Comparison of ENCODE assay signal across 11 cellular contexts in genomic region chr7:30468791-30469190, GRCh38. TPM values are rescaled to one million over a fixed set of nuclear protein-coding genes. Genes with fewer than 3 reads are reported as not detected.
DNase-seq lines count a peak whose midpoint lies in the region; ATAC-seq and TF ChIP-seq lines count a peak whose summit lies in the region.
"Had no signal": no experiment of that assay in that cellular context is flagged by ENCODE, and none has a peak within 500 bp of the region (broad histone marks: within the 10 kb centered on the region; RNA-seq: fewer than 3 reads in every experiment).

No MANE protein-coding gene starts in this region.

- H3K9ac ChIP-seq in muscle layer of colon (ENCODE audit: low read length) = peak overlapping the region; percentile 17

- no peak for TF ChIP-seq CTCF in upper lobe of left lung (IDR thresholded peaks at IDR 0.05)
- TF ChIP-seq CTCF in lower leg skin (IDR thresholded peaks at IDR 0.05) = no peak

- no peaks in the 10 kb centered on the region for H3K27me3 ChIP-seq in muscle layer of colon (ENCODE audit: control insufficient read depth in 1 of 2, insufficient read depth in 2 of 2, low read length in 2 of 2)
- no peaks in the 10 kb centered on the region for H3K27me3 ChIP-seq in upper lobe of left lung

- peak overlapping the region in 1 of 2 donors; percentile 10 for H3K4me3 ChIP-seq in muscle layer of colon (ENCODE audit: low read depth in 1 of 2, low read length in 2 of 2)
- no peak overlapping the region for H3K4me3 ChIP-seq in upper lobe of left lung
- no peak overlapping the region for H3K4me3 ChIP-seq in lower leg skin (ENCODE audit: low read depth, poor library complexity, severe bottlenecking)

- no peaks in the 10 kb centered on the region for H3K36me3 ChIP-seq in muscle layer of colon (ENCODE audit: insufficient read depth, low read length)
- no peaks in the 10 kb centered on the region for H3K36me3 ChIP-seq in upper lobe of left lung

- H3K4me1 ChIP-seq in muscle layer of colon (ENCODE audit: insufficient read depth, low read length) = peaks cover 62% of the 10 kb centered on the region
- peaks cover 89 to 99% (median 94%) of the 10 kb centered on the region in 4 donors for H3K4me1 ChIP-seq in upper lobe of left lung

- DNase-seq in DMS79 treated with DMSO at 0.1 percent for 48 hours (lab: John Stamatoyannopoulos, UW) (peak; percentile 72), DMS79 (lab: John Stamatoyannopoulos, UW) (no peak), upper lobe of left lung (no peak), pons (ENCODE audit: low spot score) (no peak), lower leg skin (ENCODE audit: low spot score in 2 of 2) (no peak)
- no peak for DNase-seq in activated naive CD4-positive, alpha-beta T cell treated with Interleukin-2 at 50 U/mL for 16 hours
- DNase-seq: 8988T, cerebellar nuclear complex, midbrain had no signal

- TF ChIP-seq POLR2A in upper lobe of left lung (IDR thresholded peaks at IDR 0.05) (no peak), lower leg skin (IDR thresholded peaks at IDR 0.05) (no peak)

- H3K9me3 ChIP-seq in muscle layer of colon (ENCODE audit: low read length) (no peaks in the 10 kb centered on the region), upper lobe of left lung (no peaks in the 10 kb centered on the region)

- WGBS in upper lobe of left lung, 2 donors = 47 to 54% methylated on average over 4 of the region's 4 CpGs
- WGBS in lower leg skin, 2 donors = 40 to 43% methylated on average over 4 of the region's 4 CpGs

- TF ChIP-seq EP300 in upper lobe of left lung (IDR thresholded peaks at IDR 0.05) = no peak

- intact Hi-C loops in lower leg skin (cut with DNase I; ENCODE audit: low total_unique reads) = no loop called here

- ATAC-seq in esophagus mucosa (peak; percentile 42), upper lobe of left lung (ENCODE audit: low FRiP score in 2 of 2) (no peak)

- peak overlapping the region; percentile 37 for H3K27ac ChIP-seq in muscle layer of colon (ENCODE audit: low read depth, low read length)
- peak overlapping the region; percentile 83 to 94 (median 84) for H3K27ac ChIP-seq in upper lobe of left lung

RNA-seq across cellular contexts. Expression of gene NOD1, which starts 9.8 kb away (rescaled TPM):
- 6.6 TPM for total RNA-seq in esophagus mucosa
- 10 to 100 TPM; 24.7 to 71.2 (median 38.0) TPM for total RNA-seq in upper lobe of left lung
- 10 to 100 TPM in 3 of 4 donors, 1 to 10 TPM in 1; 5.1 to 14.5 (median 10.9) TPM for total RNA-seq in lower leg skin

RNA-seq across cellular contexts. Expression of gene GGCT, which starts 35.8 kb away (rescaled TPM):
- 56.6 TPM for total RNA-seq in esophagus mucosa
- 10 to 100 TPM; 12.6 to 26.2 (median 22.2) TPM for total RNA-seq in upper lobe of left lung
- 10 to 100 TPM; 40.0 to 66.2 (median 60.8) TPM for total RNA-seq in lower leg skin
